In genomic region chr3:105367406-105368213, GRCh38 we compare ENCODE assay signal across 8 cellular contexts. TPM values are rescaled to one million over a fixed set of nuclear protein-coding genes. Genes with fewer than 3 reads are reported as not detected.
DNase-seq lines count a peak whose midpoint lies in the region; ATAC-seq and TF ChIP-seq lines count a peak whose summit lies in the region.

No MANE protein-coding gene starts in this region.

- no peaks in the 10 kb centered on the region for H3K27me3 ChIP-seq in CD8-positive, alpha-beta memory T cell (ENCODE audit: insufficient read depth, low read length, poor library complexity, severe bottlenecking)
- H3K27me3 ChIP-seq in neutrophil, result peaks cover 11% of the 10 kb centered on the region
- peaks cover 2% of the 10 kb centered on the region for H3K27me3 ChIP-seq in thymus (ENCODE audit: control insufficient read depth, insufficient read depth)

- DNase-seq in CD8-positive, alpha-beta memory T cell, result peak; percentile 36 to 76 (median 59)
- DNase-seq in HK-2 (ENCODE audit: unreplicated experiment) (peak; percentile 71), SIG-M5 treated with dmso at 0.1 percent for 504 hours (lab: John Stamatoyannopoulos, UW; ENCODE audit: unreplicated experiment) (peak; percentile 98), germinal center (ENCODE audit: low spot score) (peak; percentile 53)
- DNase-seq in activated naive CD4-positive, alpha-beta T cell (lab: John Stamatoyannopoulos, UW), result peak; percentile 6 to 12 (median 8)

- peaks cover 5 to 6% of the 10 kb centered on the region in 2 donors for H3K27me3 Mint-ChIP-seq in CD8-positive, alpha-beta memory T cell

- H3K36me3 Mint-ChIP-seq in CD8-positive, alpha-beta memory T cell, result peaks cover 0 to 17% (median 0%) of the 10 kb centered on the region in 3 donors

- peak overlapping the region; percentile 85 for H3K27ac ChIP-seq in CD8-positive, alpha-beta memory T cell (ENCODE audit: low read depth, low read length)
- H3K27ac ChIP-seq in neutrophil (peak overlapping the region; percentile 90), thymus (ENCODE audit: low read depth) (peak overlapping the region; percentile 58)

- no peaks in the 10 kb centered on the region for H3K9me3 ChIP-seq in CD8-positive, alpha-beta memory T cell (ENCODE audit: low read length)
- H3K9me3 ChIP-seq in neutrophil (no peaks in the 10 kb centered on the region), thymus (ENCODE audit: control insufficient read depth) (no peaks in the 10 kb centered on the region)

- H3K9me3 Mint-ChIP-seq in CD8-positive, alpha-beta memory T cell, result no peaks in the 10 kb centered on the region

- peak overlapping the region; percentile 87 to 95 (median 94) for H3K4me3 Mint-ChIP-seq in CD8-positive, alpha-beta memory T cell

- peaks cover 26 to 38% (median 32%) of the 10 kb centered on the region in 3 donors for H3K4me1 Mint-ChIP-seq in CD8-positive, alpha-beta memory T cell

- no peaks in the 10 kb centered on the region for H3K36me3 ChIP-seq in CD8-positive, alpha-beta memory T cell (ENCODE audit: insufficient read depth, low read length)
- H3K36me3 ChIP-seq in neutrophil, result no peaks in the 10 kb centered on the region
- no peaks in the 10 kb centered on the region for H3K36me3 ChIP-seq in thymus (ENCODE audit: control insufficient read depth, insufficient read depth)

- TF ChIP-seq CTCF in neutrophil (IDR thresholded peaks at IDR 0.05), result peak; percentile 29

- POLR2A ChIA-PET in CD8-positive, alpha-beta memory T cell (lab: Charles Lee), result interaction anchor here (0.6 kb wide), 1 partner anchor 9 kb away, joined by 4 read pairs; no protein-coding TSS in a partner anchor

- under 1% methylated on average over 37 of the region's 37 CpGs for WGBS in thymus

- peak overlapping the region; percentile 91 for H3K4me3 ChIP-seq in CD8-positive, alpha-beta memory T cell (ENCODE audit: low read length)
- H3K4me3 ChIP-seq in neutrophil (ENCODE audit: low read depth in 1 of 2, low read length in 1 of 2) (peak overlapping the region; percentile 76 to 79), thymus (ENCODE audit: low read length) (peak overlapping the region; percentile 60)

- CTCF ChIA-PET in CD8-positive, alpha-beta memory T cell (lab: Charles Lee), result interaction anchor here (1.1 to 2.0 kb wide), 2 partner anchors 9 to 12 kb away, joined by 3 to 5 read pairs; no protein-coding TSS in a partner anchor

- H3K4me1 ChIP-seq in CD8-positive, alpha-beta memory T cell (ENCODE audit: insufficient read depth, low read length), result peaks cover 20% of the 10 kb centered on the region
- H3K4me1 ChIP-seq in neutrophil (ENCODE audit: control insufficient read depth in 1 of 2, insufficient read depth in 1 of 2, low read depth in 1 of 2, low read length in 1 of 2) (peaks cover 22 to 43% of the 10 kb centered on the region in 2 experiments), thymus (ENCODE audit: control insufficient read depth, insufficient read depth, low read length) (peaks cover 22% of the 10 kb centered on the region)

- ATAC-seq in GM19438 (IDR thresholded peaks at IDR 0.05; ENCODE audit: low read depth, unreplicated experiment), result peak; percentile 19

- peak overlapping the region; percentile 98 to 100 (median 99) for H3K27ac Mint-ChIP-seq in CD8-positive, alpha-beta memory T cell

RNA-seq across cellular contexts. Expression of gene ALCAM, which starts 0.9 kb away (rescaled TPM):
- total RNA-seq in CD8-positive, alpha-beta memory T cell, result 10 to 100 TPM; 26.1 to 26.9 TPM
- 6.4 TPM for polyA plus RNA-seq in CD8-positive, alpha-beta memory T cell
- polyA plus RNA-seq in thymus, result 28.4 TPM

Comparison
In these comparisons a context has a peak if more than half of its experiments do, and no peak if none do; other contexts are left out.
1. Peak in every context shown above with its lines: DNase-seq, ATAC-seq, H3K4me3 ChIP-seq and H3K27ac ChIP-seq.
2. DNase-seq: peak in every context shown above with its lines; median percentile 98 in SIG-M5 treated with dmso at 0.1 percent for 504 hours; 71 in HK-2; 59 in CD8-positive, alpha-beta memory T cell; 53 in germinal center; 8 in activated naive CD4-positive, alpha-beta T cell.